In genomic region chr6:132188865-132189264, GRCh38 we compare ENCODE assay signal across 16 cellular contexts.
A peak's percentile ranks its signal among the peaks of the same experiment; 100 is the strongest.
DNase-seq lines count a peak whose midpoint lies in the region; TF ChIP-seq lines count a peak whose summit lies in the region.
"Had no signal": no experiment of that assay in that cellular context is flagged by ENCODE, and none has a peak within 500 bp of the region (broad histone marks: within the 10 kb centered on the region; RNA-seq: fewer than 3 reads in every experiment).

No MANE protein-coding gene starts in this region.

- H3K79me1 ChIP-seq in mesenchymal stem cell (replicated peaks; ENCODE audit: low read length, poor library complexity, severe bottlenecking), result no peaks in the 10 kb centered on the region

- dilution Hi-C loops in mammary epithelial cell (cut with HindIII; ENCODE audit: low sequenced_read_pairs), result no loop called here

- H4K91ac ChIP-seq in mesenchymal stem cell (ENCODE audit: low read length), result no peak overlapping the region

- no peak overlapping the region for H2BK15ac ChIP-seq in mesenchymal stem cell (ENCODE audit: low read depth, poor library complexity, severe bottlenecking)

- H3K14ac ChIP-seq in mesenchymal stem cell (ENCODE audit: low read length in 2 of 2), result no peak overlapping the region

- H3K4me2 ChIP-seq in mammary epithelial cell (ENCODE audit: insufficient read depth, low read depth, low read length) (peak overlapping the region; percentile 3), mesenchymal stem cell (ENCODE audit: low read length, poor library complexity, severe bottlenecking) (no peak overlapping the region)

- 0% methylated on average over 1 of the region's 1 CpG for WGBS in mammary epithelial cell (ENCODE audit: low coverage, missing lambda C conversion rate)
- WGBS in mesenchymal stem cell, result no CpG with 5 or more reads among the region's 1 CpG

- H3K9ac ChIP-seq in mammary epithelial cell (ENCODE audit: insufficient read depth, low read length), result no peak overlapping the region
- H3K9ac ChIP-seq in mesenchymal stem cell (ENCODE audit: low read length), result peak overlapping the region; percentile 72

- H3K18ac ChIP-seq in mesenchymal stem cell (ENCODE audit: low read depth in 1 of 2, low read length in 2 of 2), result peak overlapping the region in 1 of 2 experiments; percentile 19

- peak overlapping the region; percentile 8 for H2AK5ac ChIP-seq in mesenchymal stem cell (ENCODE audit: low read length, severe bottlenecking)

- TF ChIP-seq CTCF in NB4 (IDR thresholded peaks at IDR 0.05; ENCODE audit: low read depth, low read length), result no peak
- TF ChIP-seq CTCF in mammary epithelial cell (conservative IDR thresholded peaks at IDR 0.05 in 1 of 2, IDR thresholded peaks at IDR 0.05 in 1 of 2; ENCODE audit: extremely low read depth in 1 of 2, insufficient read depth in 1 of 2, low read depth in 1 of 2, low read length in 2 of 2), result no peak

- TF ChIP-seq POLR2A in NB4 (IDR thresholded peaks at IDR 0.05; ENCODE audit: extremely low read depth, insufficient read length), result no peak

- H3K4me3 ChIP-seq in NB4 (ENCODE audit: low read depth, low read length) (no peak overlapping the region), mammary epithelial cell (replicated peaks in 1 of 3; ENCODE audit: insufficient read depth in 1 of 3, low read depth in 2 of 3, low read length in 3 of 3) (no peak overlapping the region), mesenchymal stem cell (ENCODE audit: insufficient read depth in 1 of 2, low read depth in 1 of 2, low read length in 2 of 2) (peak overlapping the region in 1 of 2 experiments; percentile 21)
- H3K4me3 ChIP-seq: lung had no signal

- DNase-seq in ELR (ENCODE audit: low read depth), result peak; percentile 81
- peak; percentile 40 for DNase-seq in NB4 (ENCODE audit: low read depth)
- DNase-seq in mammary epithelial cell, result peak; percentile 67
- peak; percentile 66 for DNase-seq in mesenchymal stem cell
- DNase-seq in HuH-7 (ENCODE audit: low spot score), result no peak
- no peak for DNase-seq in GOT3 (lab: John Stamatoyannopoulos, UW)
- no peak for DNase-seq in NCI-H1048 (lab: John Stamatoyannopoulos, UW)
- no peak for DNase-seq in D341Med (ENCODE audit: low spot score)
- DNase-seq: activated CD4-positive, alpha-beta T cell treated with anti-CD3 and anti-CD28 coated beads, Interleukin-2, amount 50 U/mL, for 1 hour; activated effector memory CD4-positive, alpha-beta T cell treated with Interleukin-2 at 50 U/mL for 16 hours; Caco-2; NCI-H510A treated with DMSO at 0.1 percent for 48 hours; posterior cingulate gyrus; stimulated activated CD4-positive, alpha-beta T cell treated with anti-CD3 and anti-CD28 coated beads, Interleukin-1b, Interleukin-23, amount 100 ng/mL, for 48 hours; stimulated activated naive CD4-positive, alpha-beta T cell had no signal

- peaks cover 24% of the 10 kb centered on the region for H3K4me1 ChIP-seq in mammary epithelial cell (ENCODE audit: insufficient read depth, low read length)
- H3K4me1 ChIP-seq in mesenchymal stem cell (ENCODE audit: control insufficient read depth, insufficient read depth, low read depth, low read length), result peaks cover 4% of the 10 kb centered on the region
- H3K4me1 ChIP-seq: Caco-2 had no signal

- H3K79me2 ChIP-seq in mammary epithelial cell (ENCODE audit: insufficient read depth, low read length), result no peaks in the 10 kb centered on the region

- H3K4ac ChIP-seq in mesenchymal stem cell (ENCODE audit: low read depth in 1 of 2, low read length in 2 of 2), result peak overlapping the region in 1 of 2 experiments; percentile 51

- no peaks in the 10 kb centered on the region for H3K9me3 ChIP-seq in mammary epithelial cell (replicated peaks; ENCODE audit: insufficient read depth, low read length)
- no peaks in the 10 kb centered on the region for H3K9me3 ChIP-seq in mesenchymal stem cell (ENCODE audit: control insufficient read depth, low read length)
- H3K9me3 ChIP-seq: Caco-2 had no signal

- H2BK5ac ChIP-seq in mesenchymal stem cell (ENCODE audit: low read depth, low read length, poor library complexity, severe bottlenecking), result no peak overlapping the region

- in situ Hi-C loops in mammary epithelial cell (cut with MboI; ENCODE audit: low sequenced_read_pairs in 2 of 2), result no loop called here

- H3K23ac ChIP-seq in mesenchymal stem cell (ENCODE audit: low read length in 2 of 2), result no peak overlapping the region

- no peak overlapping the region for H4K8ac ChIP-seq in mesenchymal stem cell (ENCODE audit: low read length)

- H3K27ac ChIP-seq in mammary epithelial cell (ENCODE audit: insufficient read depth, low read depth, low read length) (no peak overlapping the region), mesenchymal stem cell (ENCODE audit: low read length, poor library complexity, severe bottlenecking) (peak overlapping the region; percentile 74)

- no peaks in the 10 kb centered on the region for H4K20me1 ChIP-seq in mammary epithelial cell (ENCODE audit: insufficient read depth, low read length)

- intact Hi-C loops in mammary epithelial cell (cut with micrococcal nuclease), result no loop called here

- no peak overlapping the region for H2AFZ ChIP-seq in mammary epithelial cell (ENCODE audit: low read depth, low read length)
- no peak overlapping the region for H2AFZ ChIP-seq in mesenchymal stem cell (ENCODE audit: low read depth, low read length)

- peak overlapping the region in 1 of 2 experiments; percentile 77 for H2BK12ac ChIP-seq in mesenchymal stem cell (ENCODE audit: low read length in 2 of 2)

- H3K27me3 ChIP-seq in mammary epithelial cell (ENCODE audit: insufficient read depth, low read length), result no peaks in the 10 kb centered on the region
- H3K27me3 ChIP-seq in mesenchymal stem cell (ENCODE audit: control insufficient read depth in 1 of 2, insufficient read depth in 1 of 2, low read length in 2 of 2), result no peaks in the 10 kb centered on the region

- no peak overlapping the region for H2BK120ac ChIP-seq in mesenchymal stem cell (ENCODE audit: low read depth, low read length)

- CTCF ChIA-PET in mammary epithelial cell (lab: Charles Lee; ENCODE audit: low non-redundant PET), result no interaction called here

- no TSS peak for BruUV-seq in mammary epithelial cell (replicated peaks; lab: Mats Ljungman, UMichigan)

- H3K36me3 ChIP-seq in mammary epithelial cell (ENCODE audit: insufficient read depth, low read length) (no peaks in the 10 kb centered on the region), mesenchymal stem cell (ENCODE audit: control insufficient read depth in 1 of 2, insufficient read depth in 2 of 2, low read depth in 1 of 2, low read length in 2 of 2) (no peaks in the 10 kb centered on the region)

Comparison
In these comparisons a context has a peak if more than half of its experiments do, and no peak if none do; other contexts are left out.
1. DNase-seq: peak in ELR (single experiment), NB4 (single experiment), mammary epithelial cell (single experiment) and mesenchymal stem cell (single experiment); none in HuH-7 (single experiment), GOT3 (single experiment), NCI-H1048 (single experiment) and D341Med (single experiment).